14 cellular contexts compared by ENCODE assay signal in the genomic region with DNA sequence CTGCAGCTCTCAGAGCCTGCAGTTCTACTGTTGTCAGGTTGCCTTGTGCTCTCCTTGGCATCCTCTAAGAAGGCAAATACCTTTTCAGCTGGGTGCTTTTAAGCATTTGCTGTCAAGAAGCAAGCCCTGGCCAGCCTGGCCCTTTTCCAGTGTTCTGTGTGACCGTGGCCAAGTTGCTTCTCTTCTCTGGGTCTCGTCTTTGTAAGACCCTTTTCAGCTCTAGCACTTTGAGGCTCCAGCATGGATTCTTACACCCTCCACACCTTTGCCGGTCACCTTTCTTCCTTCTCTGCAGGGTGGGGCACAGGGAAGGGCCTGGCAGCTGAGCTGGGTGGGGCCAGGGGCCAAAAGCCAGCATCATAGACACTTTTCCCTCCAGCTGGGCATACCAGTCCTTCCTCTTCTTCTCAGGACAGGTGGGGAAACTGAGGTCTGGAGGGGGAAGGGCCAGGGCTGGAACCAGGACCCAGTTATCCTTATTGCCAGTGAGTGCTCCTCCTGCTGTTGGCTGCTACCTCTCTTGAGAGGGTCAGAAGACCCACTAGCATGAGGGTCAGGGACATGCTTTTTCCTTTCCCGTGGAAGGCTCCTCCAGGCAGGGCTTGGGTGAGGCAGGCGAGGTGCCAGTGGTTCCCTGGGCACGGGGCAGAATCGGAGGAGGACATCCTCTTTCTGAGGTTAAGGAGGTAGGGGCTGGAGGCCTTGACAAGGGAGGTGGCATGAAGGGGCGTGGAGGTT. TPM values are rescaled to one million over a fixed set of nuclear protein-coding genes. Genes with fewer than 3 reads are reported as not detected.
DNase-seq lines count a peak whose midpoint lies in the region; ATAC-seq and TF ChIP-seq lines count a peak whose summit lies in the region.
"Had no signal": no experiment of that assay in that cellular context is flagged by ENCODE, and none has a peak within 500 bp of the region (broad histone marks: within the 10 kb centered on the region; RNA-seq: fewer than 3 reads in every experiment).

No MANE protein-coding gene starts in this region.

- H3K23ac ChIP-seq in IMR-90 (ENCODE audit: low read depth, low read length) (no peak overlapping the region), mesendoderm (ENCODE audit: low read length) (no peak overlapping the region)

- H3K36me3 ChIP-seq in IMR-90 (ENCODE audit: control insufficient read depth, insufficient read depth, low read length) (peaks cover 5% of the 10 kb centered on the region), mesendoderm (ENCODE audit: control insufficient read depth, insufficient read depth, low read length) (no peaks in the 10 kb centered on the region)

- no peaks in the 10 kb centered on the region for H3K9me3 Mint-ChIP-seq in stimulated activated effector memory CD8-positive, alpha-beta T cell treated with anti-CD3 and anti-CD28 coated beads, Interleukin-12 subunit alpha, Interleukin-12 subunit beta, amount 100 ng/mL, for 72 hours
- no peaks in the 10 kb centered on the region for H3K9me3 Mint-ChIP-seq in T-cell
- H3K9me3 Mint-ChIP-seq: naive thymus-derived CD8-positive, alpha-beta T cell had no signal

- H2BK15ac ChIP-seq in IMR-90 (ENCODE audit: low read depth, low read length) (no peak overlapping the region), mesendoderm (replicated peaks; ENCODE audit: low read depth) (no peak overlapping the region)

- H2BK5ac ChIP-seq in IMR-90 (ENCODE audit: low read depth, low read length, poor library complexity, severe bottlenecking) (peak overlapping the region; percentile 9), mesendoderm (ENCODE audit: low read length) (no peak overlapping the region)

- H3K27ac Mint-ChIP-seq in stimulated activated effector memory CD8-positive, alpha-beta T cell treated with anti-CD3 and anti-CD28 coated beads, Interleukin-12 subunit alpha, Interleukin-12 subunit beta, amount 100 ng/mL, for 72 hours, result peak overlapping the region; percentile 60
- H3K27ac Mint-ChIP-seq in T-cell, result no peak overlapping the region
- H3K27ac Mint-ChIP-seq: CD4-positive, CD25-positive, alpha-beta regulatory T cell; naive thymus-derived CD8-positive, alpha-beta T cell had no signal

- no peak overlapping the region for H2AFZ ChIP-seq in IMR-90 (replicated peaks; ENCODE audit: low read length, poor library complexity)

- H3K27me3 Mint-ChIP-seq in T-cell, result no peaks in the 10 kb centered on the region
- H3K27me3 Mint-ChIP-seq: CD4-positive, CD25-positive, alpha-beta regulatory T cell; naive thymus-derived CD8-positive, alpha-beta T cell had no signal

- TF ChIP-seq CTCF in IMR-90 (conservative IDR thresholded peaks at IDR 0.05; ENCODE audit: low read depth, low read length), result no peak
- no peak for TF ChIP-seq CTCF in coronary artery (IDR thresholded peaks at IDR 0.05)

- no peak for TF ChIP-seq RAD21 in IMR-90 (IDR thresholded peaks at IDR 0.05; ENCODE audit: low read length)

- H3K4me3 Mint-ChIP-seq in stimulated activated effector memory CD8-positive, alpha-beta T cell treated with anti-CD3 and anti-CD28 coated beads, Interleukin-12 subunit alpha, Interleukin-12 subunit beta, amount 100 ng/mL, for 72 hours, result no peak overlapping the region
- H3K4me3 Mint-ChIP-seq in T-cell, result no peak overlapping the region
- H3K4me3 Mint-ChIP-seq: CD4-positive, CD25-positive, alpha-beta regulatory T cell; naive thymus-derived CD8-positive, alpha-beta T cell had no signal

- peaks cover 79% of the 10 kb centered on the region for H3K9me1 ChIP-seq in IMR-90 (ENCODE audit: insufficient read depth, low read length)

- H3K56ac ChIP-seq in IMR-90 (ENCODE audit: extremely low read depth, insufficient read depth, low read length) (no peak overlapping the region), mesendoderm (ENCODE audit: low read length) (peak overlapping the region; percentile 40)

- H3K18ac ChIP-seq in IMR-90 (ENCODE audit: low read depth, low read length), result no peak overlapping the region
- no peak overlapping the region for H3K18ac ChIP-seq in mesendoderm (ENCODE audit: low read length)

- H2BK120ac ChIP-seq in IMR-90 (ENCODE audit: low read depth, low read length), result no peak overlapping the region
- no peak overlapping the region for H2BK120ac ChIP-seq in mesendoderm (ENCODE audit: low read depth, low read length)

- H4K8ac ChIP-seq in IMR-90 (ENCODE audit: low read depth in 2 of 2, low read length in 2 of 2) (no peak overlapping the region), mesendoderm (ENCODE audit: low read depth, low read length) (no peak overlapping the region)

- no peak overlapping the region for H3K4ac ChIP-seq in IMR-90 (ENCODE audit: low read depth, low read length)
- H3K4ac ChIP-seq in mesendoderm (ENCODE audit: low read depth, low read length), result no peak overlapping the region

- TF ChIP-seq POLR2A in IMR-90 (IDR thresholded peaks at IDR 0.05; ENCODE audit: low read depth, low read length), result no peak

- dilution Hi-C loops in IMR-90 (cut with HindIII; ENCODE audit: low sequenced_read_pairs, unreplicated experiment), result no loop called here

- H3K27me3 ChIP-seq in IMR-90 (ENCODE audit: control insufficient read depth, insufficient read depth, low read length) (no peaks in the 10 kb centered on the region), mesendoderm (ENCODE audit: insufficient read depth, low read length, poor library complexity) (no peaks in the 10 kb centered on the region)

- no peaks in the 10 kb centered on the region for H3K36me3 Mint-ChIP-seq in stimulated activated effector memory CD8-positive, alpha-beta T cell treated with anti-CD3 and anti-CD28 coated beads, Interleukin-12 subunit alpha, Interleukin-12 subunit beta, amount 100 ng/mL, for 72 hours
- no peaks in the 10 kb centered on the region for H3K36me3 Mint-ChIP-seq in T-cell
- H3K36me3 Mint-ChIP-seq: CD4-positive, CD25-positive, alpha-beta regulatory T cell; naive thymus-derived CD8-positive, alpha-beta T cell had no signal

- ATAC-seq in IMR-90 (ENCODE audit: low read depth) (no peak), T-cell (replicated peaks in 1 of 4) (no peak)
- ATAC-seq in stimulated activated effector memory CD8-positive, alpha-beta T cell treated with anti-CD3 and anti-CD28 coated beads, Interleukin-12 subunit alpha, Interleukin-12 subunit beta, amount 100 ng/mL, for 72 hours, result no peak
- ATAC-seq: naive thymus-derived CD8-positive, alpha-beta T cell had no signal

- no peak overlapping the region for H2BK20ac ChIP-seq in IMR-90 (ENCODE audit: low read depth, low read length)

- H3K9ac ChIP-seq in IMR-90 (ENCODE audit: low read depth, low read length) (no peak overlapping the region), mesendoderm (ENCODE audit: low read length) (no peak overlapping the region)

- peaks cover 38 to 99% of the 10 kb centered on the region in 2 experiments for H3K79me1 ChIP-seq in IMR-90 (ENCODE audit: low read depth in 1 of 2, low read length in 2 of 2)
- peaks cover 50% of the 10 kb centered on the region for H3K79me1 ChIP-seq in mesendoderm (ENCODE audit: low read length)

- intact Hi-C loops in IMR-90 (cut with micrococcal nuclease), result no loop called here

- no CpG with 5 or more reads among the region's 8 CpGs for WGBS in IMR-90 (ENCODE audit: extremely low coverage in 2 of 2, insufficient read length in 1 of 2), 2 experiments
- WGBS in mesendoderm (ENCODE audit: extremely low coverage, insufficient coverage, low lambda C conversion rate), result no CpG with 5 or more reads among the region's 8 CpGs

- peak overlapping the region; percentile 22; the same call in 1 of the 2 replicates for H2AK5ac ChIP-seq in IMR-90 (ENCODE audit: low read depth, low read length)
- H2AK5ac ChIP-seq in mesendoderm (ENCODE audit: low read length), result no peak overlapping the region

- peaks cover 100% of the 10 kb centered on the region for H4K20me1 ChIP-seq in IMR-90 (ENCODE audit: insufficient read depth, low read length)

- CTCF ChIA-PET in IMR-90 (lab: Yijun Ruan, JAX), result no interaction called here
- CTCF ChIA-PET in T-cell (lab: Charles Lee), result no interaction called here

- no peak overlapping the region for H4K5ac ChIP-seq in IMR-90 (ENCODE audit: low read depth, low read length)
- H4K5ac ChIP-seq in mesendoderm (ENCODE audit: low read length), result no peak overlapping the region

- H4K91ac ChIP-seq in IMR-90 (ENCODE audit: insufficient read depth, low read depth, low read length), result no peak overlapping the region

- H3K79me2 ChIP-seq in mesendoderm (ENCODE audit: control insufficient read depth, insufficient read depth, low read length), result peaks cover 95% of the 10 kb centered on the region

- no peak overlapping the region; the same call in 1 of the 2 replicates for H3K14ac ChIP-seq in IMR-90 (replicated peaks; ENCODE audit: low read depth, low read length)

- H3K4me3 ChIP-seq in IMR-90 (ENCODE audit: insufficient read depth, low read depth, low read length) (no peak overlapping the region), coronary artery (peak overlapping the region; percentile 43), mesendoderm (ENCODE audit: low read length) (no peak overlapping the region)

- POLR2A ChIA-PET in IMR-90 (lab: Charles Lee; ENCODE audit: unreplicated experiment) (no interaction called here), T-cell (lab: Charles Lee) (no interaction called here)

- H3K4me1 Mint-ChIP-seq in stimulated activated effector memory CD8-positive, alpha-beta T cell treated with anti-CD3 and anti-CD28 coated beads, Interleukin-12 subunit alpha, Interleukin-12 subunit beta, amount 100 ng/mL, for 72 hours, result no peaks in the 10 kb centered on the region
- no peaks in the 10 kb centered on the region for H3K4me1 Mint-ChIP-seq in T-cell
- H3K4me1 Mint-ChIP-seq: CD4-positive, CD25-positive, alpha-beta regulatory T cell; naive thymus-derived CD8-positive, alpha-beta T cell had no signal

- H3K4me1 ChIP-seq in IMR-90 (ENCODE audit: control insufficient read depth, insufficient read depth, low read length) (peaks cover 68% of the 10 kb centered on the region), mesendoderm (ENCODE audit: control insufficient read depth, low read depth, low read length) (peaks cover 16% of the 10 kb centered on the region)

- no TSS peak for BruUV-seq in IMR-90 (replicated peaks; lab: Mats Ljungman, UMichigan)

- H3K27ac ChIP-seq in IMR-90 (ENCODE audit: insufficient read depth, low read length) (no peak overlapping the region), coronary artery (peak overlapping the region; percentile 76 to 89), mesendoderm (ENCODE audit: low read depth, low read length) (no peak overlapping the region)

- H3K4me2 ChIP-seq in IMR-90 (ENCODE audit: low read depth, low read length) (no peak overlapping the region), mesendoderm (ENCODE audit: low read length) (no peak overlapping the region)

- in situ Hi-C loops in IMR-90 (cut with MboI; ENCODE audit: low sequenced_read_pairs), result no loop called here

- no peaks in the 10 kb centered on the region for H3K9me3 ChIP-seq in IMR-90 (ENCODE audit: control insufficient read depth, insufficient read depth, low read length)

- DNase-seq in IMR-90 (no peak), coronary artery (ENCODE audit: low spot score) (no peak), mesendoderm (no peak), T-cell (no peak), T-helper 9 cell (no peak), DMS153 treated with DMSO at 0.1 percent for 48 hours (lab: John Stamatoyannopoulos, UW; ENCODE audit: unreplicated experiment) (no peak), HuH-7 (ENCODE audit: low spot score) (no peak)
- DNase-seq in stimulated activated effector memory CD8-positive, alpha-beta T cell treated with anti-CD3 and anti-CD28 coated beads, Interleukin-12 subunit alpha, Interleukin-12 subunit beta, amount 100 ng/mL, for 72 hours (ENCODE audit: low spot score in 2 of 2), result no peak
- DNase-seq: activated CD4-positive, alpha-beta T cell treated with anti-CD3 and anti-CD28 coated beads, Interleukin-2, amount 50 U/mL, for 4 hours; activated naive CD4-positive, alpha-beta T cell treated with Interleukin-2 at 50 U/mL for 16 hours; CD4-positive, CD25-positive, alpha-beta regulatory T cell; naive thymus-derived CD8-positive, alpha-beta T cell; NCI-H1930; SW 1271 had no signal

- H2AK9ac ChIP-seq in IMR-90 (replicated peaks; ENCODE audit: low read depth, low read length, poor library complexity), result no peak overlapping the region

RNA-seq across cellular contexts. Expression of gene NDST1, which starts 0.5 kb away (rescaled TPM):
- total RNA-seq in IMR-90 (2012; rRNA removed) (30.3 and 30.5 TPM in 2 replicates), T-cell (1 to 10 TPM in 3 of 5 donors, under 1 TPM in 2; 0.83 to 2.0 (median 1.2) TPM)
- polyA plus RNA-seq in IMR-90 (2012; rRNA removed), result 80.4 and 101 TPM in 2 replicates
- polyA plus RNA-seq in IMR-90 (2012; cell fraction: cytosol; rRNA removed), result 41.4 and 74.0 TPM in 2 replicates
- 81.4 and 121 TPM in 2 replicates for polyA plus RNA-seq in IMR-90 (2012; cell fraction: nucleus; rRNA removed; ENCODE audit: low replicate concordance)
- 36.0 TPM for polyA plus RNA-seq in mesendoderm (2013, experiment 1 of 2)
- polyA plus RNA-seq in mesendoderm (2013, experiment 2 of 2), result 34.9 TPM
- polyA plus RNA-seq: CD4-positive, CD25-positive, alpha-beta regulatory T cell had no signal

RNA-seq across cellular contexts. Expression of gene RPS14, which starts 57.9 kb away (rescaled TPM):
- total RNA-seq in IMR-90 (2012; rRNA removed), result 7,310 and 7,583 TPM in 2 replicates
- polyA plus RNA-seq in IMR-90 (2012; rRNA removed), result 6,296 and 6,747 TPM in 2 replicates
- polyA plus RNA-seq in IMR-90 (2012; cell fraction: cytosol; rRNA removed), result 5,609 and 17,745 TPM in 2 replicates
- 873 and 3,349 TPM in 2 replicates for polyA plus RNA-seq in IMR-90 (2012; cell fraction: nucleus; rRNA removed; ENCODE audit: low replicate concordance)
- polyA plus RNA-seq in mesendoderm (2013, experiment 1 of 2), result 4,258 TPM
- polyA plus RNA-seq in mesendoderm (2013, experiment 2 of 2), result 4,342 TPM
- 1,000 to 10,000 TPM; 4,124 to 5,450 (median 5,009) TPM for total RNA-seq in T-cell

Comparison
In these comparisons a context has a peak if more than half of its experiments do, and no peak if none do; other contexts are left out.
1. H3K27ac ChIP-seq: peak in coronary artery (2 of 2); none in IMR-90 (single experiment) and mesendoderm (single experiment).
2. RNA of gene NDST1, which starts 0.5 kb away (total RNA-seq): 30.3 to 30.5 TPM in IMR-90; 0.83 to 2.0 TPM in T-cell; every median in the first group is over 10 times any median in the second.